Comparison of ENCODE assay signal across 26 cellular contexts in genomic region chr14:88079624-88080023, GRCh38.
"Had no signal": no experiment of that assay in that cellular context is flagged by ENCODE, and none has a peak within 500 bp of the region (broad histone marks: within the 10 kb centered on the region; RNA-seq: fewer than 3 reads in every experiment).

No MANE protein-coding gene starts in this region.

- H3K9me3 ChIP-seq: colonic mucosa, gastrocnemius medialis, ovary, prostate gland, sigmoid colon, tibial nerve had no signal

- H3K79me2 ChIP-seq: hepatocyte had no signal

- H3K4me3 ChIP-seq: colonic mucosa, gastrocnemius medialis, hepatocyte, ovary, prostate gland, sigmoid colon, tibial nerve had no signal

- H3K27ac ChIP-seq: colonic mucosa, gastrocnemius medialis, hepatocyte, ovary, prostate gland, sigmoid colon, tibial nerve, WERI-Rb-1 had no signal

- H2AFZ ChIP-seq: hepatocyte had no signal

- H3K27me3 ChIP-seq: colonic mucosa, gastrocnemius medialis, hepatocyte, ovary, sigmoid colon, tibial nerve had no signal

- DNase-seq: activated CD4-positive, alpha-beta T cell treated with anti-CD3 and anti-CD28 coated beads for 48 hours; activated CD4-positive, alpha-beta T cell treated with anti-CD3 and anti-CD28 coated beads, Interleukin-2, amount 50 U/mL, for 48 hours; activated CD8-positive, alpha-beta memory T cell treated with anti-CD3 and anti-CD28 coated beads for 24 hours; activated effector memory CD4-positive, alpha-beta T cell treated with Interleukin-2 at 50 U/mL for 16 hours; activated naive CD4-positive, alpha-beta T cell treated with Interleukin-2 at 50 U/mL for 16 hours; anterior cingulate cortex; colonic mucosa; effector memory CD8-positive, alpha-beta T cell; erythroblast; gastrocnemius medialis; glutamatergic neuron; left colon; midbrain; naive thymus-derived CD4-positive, alpha-beta T cell; ovary; retina; sigmoid colon; small intestine; stimulated activated naive CD4-positive, alpha-beta T cell; T1000; WERI-Rb-1 had no signal

- H3K4me1 ChIP-seq: colonic mucosa, gastrocnemius medialis, prostate gland, sigmoid colon, tibial nerve had no signal

- H3K4me2 ChIP-seq: hepatocyte had no signal

- H3K36me3 ChIP-seq: colonic mucosa, gastrocnemius medialis, ovary, prostate gland, sigmoid colon, tibial nerve, WERI-Rb-1 had no signal

- FAIRE-seq: keratinocyte, small intestine had no signal

- ATAC-seq: activated CD4-positive, CD25-positive, alpha-beta regulatory T cell treated with anti-CD3 and anti-CD28 coated beads, Interleukin-2, amount 50 U/mL, for 24 hours; effector memory CD8-positive, alpha-beta T cell; gastrocnemius medialis; left colon; naive thymus-derived CD4-positive, alpha-beta T cell had no signal
